Comparison of ENCODE assay signal across 8 cellular contexts in the genomic region with DNA sequence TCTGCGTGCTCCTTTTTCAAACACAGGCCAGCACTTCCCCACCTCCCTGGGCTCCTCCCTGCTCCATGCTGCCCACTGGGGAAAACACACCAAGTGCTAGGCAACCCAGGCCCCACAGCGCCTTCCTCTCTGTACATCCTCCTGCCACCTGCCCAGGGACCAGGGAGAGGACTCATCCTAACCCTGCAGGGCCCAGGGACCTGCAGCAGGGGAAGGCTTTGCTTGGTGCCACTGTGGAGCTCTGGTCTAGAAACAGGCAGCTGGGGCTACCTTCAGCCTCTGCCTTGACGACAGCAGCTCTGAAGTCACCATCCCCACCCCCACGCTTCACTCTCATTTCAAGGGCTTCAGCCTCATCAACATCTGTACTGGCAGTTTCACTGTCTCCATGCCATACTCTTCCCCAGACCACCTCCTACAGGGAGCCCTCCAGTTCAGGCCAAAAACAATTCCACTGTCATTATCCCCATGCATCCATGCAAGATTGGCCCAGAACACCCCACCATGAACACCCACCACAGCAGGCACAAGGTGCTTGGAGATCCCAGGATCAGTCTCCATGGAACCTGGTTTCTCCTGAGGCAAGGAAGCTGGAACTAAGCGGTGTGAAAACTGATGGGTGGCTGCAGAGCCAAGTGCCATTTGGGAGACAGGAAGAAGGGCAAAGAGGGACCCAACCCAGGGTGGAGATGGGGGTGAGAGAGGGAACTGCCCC. TPM values are rescaled to one million over a fixed set of nuclear protein-coding genes. Genes with fewer than 3 reads are reported as not detected.
DNase-seq lines count a peak whose midpoint lies in the region; ATAC-seq and TF ChIP-seq lines count a peak whose summit lies in the region.

No MANE protein-coding gene starts in this region.

- H3K9me3 Mint-ChIP-seq in HFFc6: no peaks in the 10 kb centered on the region
- H3K9me3 Mint-ChIP-seq in activated T-helper 1 cell treated with anti-CD3 and anti-CD28 coated beads, Interleukin-12 subunit alpha, Interleukin-12 subunit beta, Interleukin-2, Interleukin-4 antibody, amounts not matched to agents 30 ng/mL and 10 ng/mL and 1 ng/mL, durations not matched to agents 14 hours and 24 hours and 36 hours: no peaks in the 10 kb centered on the region

- H3K9me3 ChIP-seq in iPS-20b (ENCODE audit: insufficient read depth, low read depth, low read length): no peaks in the 10 kb centered on the region

- peaks cover 7% of the 10 kb centered on the region; the same call in 1 of the 2 replicates for H3K27me3 ChIP-seq in iPS-20b (ENCODE audit: insufficient read depth, low read length)

- peak overlapping the region; percentile 84 for H3K4me3 Mint-ChIP-seq in HFFc6
- H3K4me3 Mint-ChIP-seq in activated T-helper 1 cell treated with anti-CD3 and anti-CD28 coated beads, Interleukin-12 subunit alpha, Interleukin-12 subunit beta, Interleukin-2, Interleukin-4 antibody, amounts not matched to agents 30 ng/mL and 10 ng/mL and 1 ng/mL, durations not matched to agents 14 hours and 24 hours and 36 hours: peak overlapping the region; percentile 89

- peaks cover 36% of the 10 kb centered on the region for H3K4me1 Mint-ChIP-seq in HFFc6 (ENCODE audit: low read depth)
- H3K4me1 Mint-ChIP-seq in activated T-helper 1 cell treated with anti-CD3 and anti-CD28 coated beads, Interleukin-12 subunit alpha, Interleukin-12 subunit beta, Interleukin-2, Interleukin-4 antibody, amounts not matched to agents 30 ng/mL and 10 ng/mL and 1 ng/mL, durations not matched to agents 14 hours and 24 hours and 36 hours (ENCODE audit: low read depth): peaks cover 41% of the 10 kb centered on the region

- H3K27ac Mint-ChIP-seq in HFFc6: peak overlapping the region; percentile 33
- peak overlapping the region; percentile 84 for H3K27ac Mint-ChIP-seq in activated T-helper 1 cell treated with anti-CD3 and anti-CD28 coated beads, Interleukin-12 subunit alpha, Interleukin-12 subunit beta, Interleukin-2, Interleukin-4 antibody, amounts not matched to agents 30 ng/mL and 10 ng/mL and 1 ng/mL, durations not matched to agents 14 hours and 24 hours and 36 hours

- H3K36me3 ChIP-seq in iPS-20b (ENCODE audit: insufficient read depth, low read depth, low read length): peaks cover 31% of the 10 kb centered on the region

- H3K27ac ChIP-seq in iPS-20b (ENCODE audit: low read length): peak overlapping the region; percentile 10

- no peaks in the 10 kb centered on the region for H3K36me3 Mint-ChIP-seq in HFFc6 (ENCODE audit: low read depth)
- no peaks in the 10 kb centered on the region for H3K36me3 Mint-ChIP-seq in activated T-helper 1 cell treated with anti-CD3 and anti-CD28 coated beads, Interleukin-12 subunit alpha, Interleukin-12 subunit beta, Interleukin-2, Interleukin-4 antibody, amounts not matched to agents 30 ng/mL and 10 ng/mL and 1 ng/mL, durations not matched to agents 14 hours and 24 hours and 36 hours (ENCODE audit: low read depth)

- ATAC-seq in HG03196 (IDR thresholded peaks at IDR 0.05; ENCODE audit: unreplicated experiment): no peak

- TF ChIP-seq CTCF in HFFc6 (IDR thresholded peaks at IDR 0.05): no peak

- DNase-seq in HFFc6 (no peak), RKO (ENCODE audit: low spot score) (no peak), mesenteric fat pad (ENCODE audit: low spot score) (no peak), COLO829 (ENCODE audit: low spot score) (no peak)
- peak; percentile 8 for DNase-seq in activated T-helper 1 cell treated with anti-CD3 and anti-CD28 coated beads, Interleukin-12 subunit alpha, Interleukin-12 subunit beta, Interleukin-2, Interleukin-4 antibody, amounts not matched to agents 30 ng/mL and 10 ng/mL and 1 ng/mL, durations not matched to agents 14 hours and 24 hours and 36 hours (ENCODE audit: low spot score)
- DNase-seq in stimulated activated CD4-positive, alpha-beta T cell treated with anti-CD3 and anti-CD28 coated beads, TNF-alpha, amount 100 ng/mL, for 24 hours (ENCODE audit: low read depth in 3 of 3): peak in 2 of 3 experiments; percentile 19 to 40

- H3K27me3 Mint-ChIP-seq in HFFc6 (ENCODE audit: insufficient read depth): peaks cover 3% of the 10 kb centered on the region; the same call in 1 of the 2 replicates
- H3K27me3 Mint-ChIP-seq in activated T-helper 1 cell treated with anti-CD3 and anti-CD28 coated beads, Interleukin-12 subunit alpha, Interleukin-12 subunit beta, Interleukin-2, Interleukin-4 antibody, amounts not matched to agents 30 ng/mL and 10 ng/mL and 1 ng/mL, durations not matched to agents 14 hours and 24 hours and 36 hours (ENCODE audit: insufficient read depth): no peaks in the 10 kb centered on the region

- H3K4me3 ChIP-seq in iPS-20b (ENCODE audit: low read length): peak overlapping the region; percentile 85

- peak overlapping the region; percentile 79; the same call in 1 of the 2 replicates for H3K9ac ChIP-seq in iPS-20b (ENCODE audit: low read depth, low read length)

- H3K4me1 ChIP-seq in iPS-20b (ENCODE audit: insufficient read depth, low read length): peaks cover 32% of the 10 kb centered on the region

- intact Hi-C loops in activated T-helper 1 cell treated with anti-CD3 and anti-CD28 coated beads, Interleukin-12 subunit alpha, Interleukin-12 subunit beta, Interleukin-2, Interleukin-4 antibody, amounts not matched to agents 30 ng/mL and 10 ng/mL and 1 ng/mL, durations not matched to agents 14 hours and 24 hours and 36 hours (cut with micrococcal nuclease): loop anchor here (5.0 kb wide), 1 partner anchor 1300 kb away; no protein-coding TSS in a partner anchor

RNA-seq across cellular contexts. Expression of gene IGSF8, which starts 1.1 kb away (rescaled TPM):
- 10 to 100 TPM in 5 of 6 experiments, 1 to 10 TPM in 1; 9.6 to 12.9 (median 11.2) TPM for total RNA-seq in HFFc6 (2021; fragmentation: NEBNext Ultra II Directional; extraction: Animal tissue kit (Norgen Biotek cat#: 25700))
- 25.5 and 26.3 TPM in 2 replicates for total RNA-seq in activated T-helper 1 cell treated with anti-CD3 and anti-CD28 coated beads, Interleukin-12 subunit alpha, Interleukin-12 subunit beta, Interleukin-2, Interleukin-4 antibody, amounts not matched to agents 30 ng/mL and 10 ng/mL and 1 ng/mL, durations not matched to agents 14 hours and 24 hours and 36 hours
- 20.4 TPM for total RNA-seq in mesenteric fat pad

RNA-seq across cellular contexts. Expression of gene KCNJ9, which starts 16.0 kb away (rescaled TPM):
- total RNA-seq in HFFc6 (2021; fragmentation: NEBNext Ultra II Directional; extraction: Animal tissue kit (Norgen Biotek cat#: 25700)): not detected
- not detected in 2 replicates for total RNA-seq in activated T-helper 1 cell treated with anti-CD3 and anti-CD28 coated beads, Interleukin-12 subunit alpha, Interleukin-12 subunit beta, Interleukin-2, Interleukin-4 antibody, amounts not matched to agents 30 ng/mL and 10 ng/mL and 1 ng/mL, durations not matched to agents 14 hours and 24 hours and 36 hours
- not detected for total RNA-seq in mesenteric fat pad

RNA-seq across cellular contexts. Expression of gene ATP1A2, which starts 18.2 kb away (rescaled TPM):
- under 1 TPM in 5 of 6 experiments, not detected in 1; 0.09 to 0.17 (median 0.14) TPM for total RNA-seq in HFFc6 (2021; fragmentation: NEBNext Ultra II Directional; extraction: Animal tissue kit (Norgen Biotek cat#: 25700))
- total RNA-seq in activated T-helper 1 cell treated with anti-CD3 and anti-CD28 coated beads, Interleukin-12 subunit alpha, Interleukin-12 subunit beta, Interleukin-2, Interleukin-4 antibody, amounts not matched to agents 30 ng/mL and 10 ng/mL and 1 ng/mL, durations not matched to agents 14 hours and 24 hours and 36 hours: not detected in 2 replicates
- total RNA-seq in mesenteric fat pad: 31.2 TPM

RNA-seq across cellular contexts. Expression of gene KCNJ10, which starts 27.4 kb away (rescaled TPM):
- not detected for total RNA-seq in HFFc6 (2021; fragmentation: NEBNext Ultra II Directional; extraction: Animal tissue kit (Norgen Biotek cat#: 25700))
- total RNA-seq in activated T-helper 1 cell treated with anti-CD3 and anti-CD28 coated beads, Interleukin-12 subunit alpha, Interleukin-12 subunit beta, Interleukin-2, Interleukin-4 antibody, amounts not matched to agents 30 ng/mL and 10 ng/mL and 1 ng/mL, durations not matched to agents 14 hours and 24 hours and 36 hours: not detected in 2 replicates
- 0.16 TPM for total RNA-seq in mesenteric fat pad

RNA-seq across cellular contexts. Expression of gene ATP1A4, which starts 54.0 kb away (rescaled TPM):
- total RNA-seq in HFFc6 (2021; fragmentation: NEBNext Ultra II Directional; extraction: Animal tissue kit (Norgen Biotek cat#: 25700)): not detected
- not detected in 2 replicates for total RNA-seq in activated T-helper 1 cell treated with anti-CD3 and anti-CD28 coated beads, Interleukin-12 subunit alpha, Interleukin-12 subunit beta, Interleukin-2, Interleukin-4 antibody, amounts not matched to agents 30 ng/mL and 10 ng/mL and 1 ng/mL, durations not matched to agents 14 hours and 24 hours and 36 hours
- 0.39 TPM for total RNA-seq in mesenteric fat pad

Comparison
In these comparisons a context has a peak if more than half of its experiments do, and no peak if none do; other contexts are left out.
1. DNase-seq: peak in activated T-helper 1 cell treated with anti-CD3 and anti-CD28 coated beads, Interleukin-12 subunit alpha, Interleukin-12 subunit beta, Interleukin-2, Interleukin-4 antibody, amounts not matched to agents 30 ng/mL and 10 ng/mL and 1 ng/mL, durations not matched to agents 14 hours and 24 hours and 36 hours (single experiment) and stimulated activated CD4-positive, alpha-beta T cell treated with anti-CD3 and anti-CD28 coated beads, TNF-alpha, amount 100 ng/mL, for 24 hours (2 of 3); none in HFFc6 (single experiment), RKO (single experiment), mesenteric fat pad (single experiment) and COLO829 (single experiment).
2. RNA of gene ATP1A2, which starts 18.2 kb away (total RNA-seq): 31.2 TPM in mesenteric fat pad (single experiment); 0.09 to 0.17 TPM in HFFc6 and not detected in activated T-helper 1 cell treated with anti-CD3 and anti-CD28 coated beads, Interleukin-12 subunit alpha, Interleukin-12 subunit beta, Interleukin-2, Interleukin-4 antibody, amounts not matched to agents 30 ng/mL and 10 ng/mL and 1 ng/mL, durations not matched to agents 14 hours and 24 hours and 36 hours; every median in the first group is over 10 times any median in the second.